In genomic region chrX:2664497-2664896, GRCh38 we compare ENCODE assay signal across 12 cellular contexts. TPM values are rescaled to one million over a fixed set of nuclear protein-coding genes. Genes with fewer than 3 reads are reported as not detected.
A peak's percentile ranks its signal among the peaks of the same experiment; 100 is the strongest.
DNase-seq lines count a peak whose midpoint lies in the region; ATAC-seq and TF ChIP-seq lines count a peak whose summit lies in the region.
"Had no signal": no experiment of that assay in that cellular context is flagged by ENCODE, and none has a peak within 500 bp of the region (broad histone marks: within the 10 kb centered on the region; RNA-seq: fewer than 3 reads in every experiment).

No MANE protein-coding gene starts in this region.

- POLR2A ChIA-PET in GM10248 (lab: Yijun Ruan, JAX), result no interaction called here

- H3K79me2 ChIP-seq in OCI-LY3 (ENCODE audit: low read length), result no peaks in the 10 kb centered on the region

- TF ChIP-seq CTCF in AG10803 (conservative IDR thresholded peaks at IDR 0.05; ENCODE audit: low read length) (no peak), OCI-LY3 (IDR thresholded peaks at IDR 0.05; ENCODE audit: low read depth, low read length) (no peak), foreskin fibroblast (IDR thresholded peaks at IDR 0.05; ENCODE audit: low read depth, low read length) (no peak), psoas muscle (IDR thresholded peaks at IDR 0.05) (no peak), GM10248 (IDR thresholded peaks at IDR 0.05; ENCODE audit: control extremely low read depth, extremely low read depth, low read depth, missing control alignments) (no peak)

- H3K9me3 ChIP-seq in OCI-LY3 (ENCODE audit: insufficient read depth, low read length), result no peaks in the 10 kb centered on the region
- no peaks in the 10 kb centered on the region for H3K9me3 ChIP-seq in psoas muscle
- H3K9me3 ChIP-seq: esophagus muscularis mucosa, upper lobe of left lung had no signal

- intact Hi-C loops in psoas muscle (cut with DNase I), result no loop called here

- peak; percentile 81 for DNase-seq in AG10803 (ENCODE audit: low read depth)
- DNase-seq in foreskin fibroblast, result peak; percentile 75 to 87
- peak; percentile 30 to 53 for DNase-seq in psoas muscle
- no peak for DNase-seq in C1 segment of cervical spinal cord (lab: John Stamatoyannopoulos, UW)
- DNase-seq in GM10248 (ENCODE audit: extremely low spot score), result no peak
- DNase-seq: Calu3, kidney glomerular epithelial cell, upper lobe of left lung had no signal

- H3K36me3 ChIP-seq in OCI-LY3 (replicated peaks; ENCODE audit: low read depth, low read length) (no peaks in the 10 kb centered on the region), psoas muscle (ENCODE audit: insufficient read depth in 1 of 2, low read depth in 1 of 2) (no peaks in the 10 kb centered on the region)
- H3K36me3 ChIP-seq: esophagus muscularis mucosa, upper lobe of left lung had no signal

- no peaks in the 10 kb centered on the region for H4K20me1 ChIP-seq in OCI-LY3 (ENCODE audit: insufficient read depth, low read length)

- CTCF ChIA-PET in GM10248 (lab: Yijun Ruan, JAX), result no interaction called here

- no peak overlapping the region for H3K9ac ChIP-seq in OCI-LY3 (ENCODE audit: low read length)

- H3K4me2 ChIP-seq in OCI-LY3 (ENCODE audit: low read length), result peak overlapping the region; percentile 5; the same call in 1 of the 2 replicates

- no peak overlapping the region for H3K27ac ChIP-seq in OCI-LY3 (ENCODE audit: low read length)
- no peak overlapping the region for H3K27ac ChIP-seq in psoas muscle
- H3K27ac ChIP-seq: upper lobe of left lung had no signal

- WGBS in psoas muscle, 3 donors, result 16 to 40% (median 32%) methylated on average over 11 of the region's 11 CpGs

- no peaks in the 10 kb centered on the region for H3K27me3 ChIP-seq in OCI-LY3 (ENCODE audit: low read depth, low read length)
- H3K27me3 ChIP-seq in psoas muscle (ENCODE audit: insufficient read depth in 3 of 3, low read length in 2 of 3), result peaks cover 0 to 10% (median 0%) of the 10 kb centered on the region in 3 donors
- H3K27me3 ChIP-seq: esophagus muscularis mucosa, upper lobe of left lung had no signal

- peaks cover 3% of the 10 kb centered on the region; the same call in 1 of the 2 replicates for H3K4me1 ChIP-seq in OCI-LY3 (ENCODE audit: low read length)
- H3K4me1 ChIP-seq in psoas muscle, result no peaks in the 10 kb centered on the region
- H3K4me1 ChIP-seq: upper lobe of left lung had no signal

- no peak overlapping the region for H3K4me3 ChIP-seq in AG10803 (ENCODE audit: low read length)
- no peak overlapping the region for H3K4me3 ChIP-seq in OCI-LY3 (ENCODE audit: low read length)
- H3K4me3 ChIP-seq in foreskin fibroblast (ENCODE audit: low read depth in 1 of 2, low read length in 2 of 2), result no peak overlapping the region
- no peak overlapping the region for H3K4me3 ChIP-seq in psoas muscle
- H3K4me3 ChIP-seq: esophagus muscularis mucosa, upper lobe of left lung had no signal

- peak overlapping the region; percentile 29; the same call in 1 of the 2 replicates for H2AFZ ChIP-seq in OCI-LY3 (ENCODE audit: low read depth, low read length)

- ATAC-seq in psoas muscle (peak in 1 of 4 donors; percentile 44), HG03097 (IDR thresholded peaks at IDR 0.05; ENCODE audit: low FRiP score, unreplicated experiment) (no peak), SK-N-SH treated with all-trans-retinoic acid at 6 μM for 48 hours (no peak)

TF ChIP-seq in SK-N-SH treated with all-trans-retinoic acid at 6 μM for 48 hours, 23 proteins besides CTCF, POLR2A, EP300 and RAD21:
- TF ChIP-seq ZNF70 (CRISPR knock-in tag; IDR thresholded peaks at IDR 0.05) (no peak), ARNTL (CRISPR knock-in tag; IDR thresholded peaks at IDR 0.05; ENCODE audit: borderline replicate concordance, low read depth) (no peak), ZC3H10 (CRISPR knock-in tag; IDR thresholded peaks at IDR 0.05) (no peak), BACH2 (CRISPR knock-in tag; IDR thresholded peaks at IDR 0.05; ENCODE audit: borderline replicate concordance) (no peak), TOX (CRISPR knock-in tag; IDR thresholded peaks at IDR 0.05; ENCODE audit: borderline replicate concordance) (no peak), TSHZ2 (CRISPR knock-in tag; IDR thresholded peaks at IDR 0.05) (no peak), ZNF8 (CRISPR knock-in tag; IDR thresholded peaks at IDR 0.05) (no peak), CSRNP3 (CRISPR knock-in tag; IDR thresholded peaks at IDR 0.05) (no peak)

RNA-seq across cellular contexts. Expression of gene CD99, which starts 26.6 kb away (rescaled TPM):
- total RNA-seq in psoas muscle, result 100 to 1,000 TPM; 122 to 128 (median 126) TPM
- polyA plus RNA-seq in psoas muscle, result 100 to 1,000 TPM; 118 to 239 (median 196) TPM

Comparison
In these comparisons a context has a peak if more than half of its experiments do, and no peak if none do; other contexts are left out.
1. DNase-seq: peak in AG10803 (single experiment), foreskin fibroblast (2 of 2) and psoas muscle (2 of 2); none in C1 segment of cervical spinal cord (0 of 14) and GM10248 (single experiment).